ENCODE assay signal across 20 cellular contexts in the genomic region with DNA sequence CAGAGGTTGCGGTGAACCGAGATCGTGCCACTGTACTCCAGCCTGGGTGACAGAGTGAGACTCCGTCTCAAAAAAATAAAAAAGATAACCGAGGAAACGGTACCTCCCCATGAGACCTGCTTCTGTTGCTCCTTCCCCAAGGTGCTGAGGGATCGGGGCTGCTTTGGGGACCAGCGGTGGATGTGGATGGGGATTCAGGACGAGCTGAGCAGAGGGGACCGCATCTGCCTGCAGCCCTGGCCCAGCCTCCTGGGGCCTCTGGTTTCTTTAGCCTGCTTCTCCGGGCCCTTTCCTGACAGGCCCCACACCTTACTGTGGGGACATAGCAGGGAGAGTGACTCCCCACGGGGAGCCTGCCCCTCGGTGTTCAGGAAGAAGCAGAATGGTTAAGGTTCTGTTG.
"Had no signal": no experiment of that assay in that cellular context is flagged by ENCODE, and none has a peak within 500 bp of the region (broad histone marks: within the 10 kb centered on the region; RNA-seq: fewer than 3 reads in every experiment).

No MANE protein-coding gene starts in this region.

- H3K4me3 Mint-ChIP-seq: activated CD4-positive, alpha-beta memory T cell treated with anti-CD3 and anti-CD28 coated beads, Interleukin-2, amount 10 ng/mL, durations not matched to agents 7 days and 5 days; activated CD4-positive, alpha-beta T cell treated with anti-CD3 and anti-CD28 coated beads for 36 hours; activated naive CD8-positive, alpha-beta T cell; brain; T-cell had no signal

- DNase-seq: activated CD4-positive, alpha-beta memory T cell treated with anti-CD3 and anti-CD28 coated beads, Interleukin-2, amount 10 ng/mL, durations not matched to agents 7 days and 5 days; activated CD4-positive, alpha-beta T cell treated with anti-CD3 and anti-CD28 coated beads for 36 hours; activated CD4-positive, alpha-beta T cell treated with anti-CD3 and anti-CD28 coated beads, Interleukin-2, amount 50 U/mL, for 1 hour; activated naive CD4-positive, alpha-beta T cell; activated T-cell treated with anti-CD3 and anti-CD28 coated beads for 4 hours; activated T-cell treated with anti-CD3 and anti-CD28 coated beads, Interleukin-2, amount 50 U/mL, for 48 hours; amygdala; Kasumi-1; NCI-H1105 treated with DMSO at 0.1 percent for 48 hours; NCI-H1436 treated with DMSO at 0.1 percent for 48 hours; NCI-H187; NCI-H2081; NCI-H510A treated with DMSO at 0.1 percent for 48 hours; NCI-H69; Peyer's patch; T-cell had no signal

- H3K27me3 ChIP-seq: Peyer's patch had no signal

- H3K4me1 ChIP-seq: Peyer's patch had no signal

- H3K4me3 ChIP-seq: Peyer's patch, SK-N-MC had no signal

- H3K27ac ChIP-seq: Peyer's patch, SK-N-MC, VCaP had no signal

- H3K9me3 ChIP-seq: Peyer's patch had no signal

- H3K36me3 Mint-ChIP-seq: activated naive CD8-positive, alpha-beta T cell had no signal

- H3K4me1 Mint-ChIP-seq: activated CD4-positive, alpha-beta memory T cell treated with anti-CD3 and anti-CD28 coated beads, Interleukin-2, amount 10 ng/mL, durations not matched to agents 7 days and 5 days; activated CD4-positive, alpha-beta T cell treated with anti-CD3 and anti-CD28 coated beads for 36 hours; brain had no signal

- ATAC-seq: activated CD4-positive, alpha-beta T cell treated with anti-CD3 and anti-CD28 coated beads for 36 hours; T-cell had no signal

- H3K27ac Mint-ChIP-seq: activated CD4-positive, alpha-beta memory T cell treated with anti-CD3 and anti-CD28 coated beads, Interleukin-2, amount 10 ng/mL, durations not matched to agents 7 days and 5 days; activated CD4-positive, alpha-beta T cell treated with anti-CD3 and anti-CD28 coated beads for 36 hours; activated naive CD8-positive, alpha-beta T cell; brain; T-cell had no signal

- H3K27me3 Mint-ChIP-seq: activated CD4-positive, alpha-beta memory T cell treated with anti-CD3 and anti-CD28 coated beads, Interleukin-2, amount 10 ng/mL, durations not matched to agents 7 days and 5 days; activated CD4-positive, alpha-beta T cell treated with anti-CD3 and anti-CD28 coated beads for 36 hours; activated naive CD8-positive, alpha-beta T cell; brain; T-cell had no signal

- H3K9me3 Mint-ChIP-seq: activated CD4-positive, alpha-beta memory T cell treated with anti-CD3 and anti-CD28 coated beads, Interleukin-2, amount 10 ng/mL, durations not matched to agents 7 days and 5 days; brain; T-cell had no signal
